Comparison of ENCODE assay signal across 8 cellular contexts in genomic region chr1:26275580-26276431, GRCh38. TPM values are rescaled to one million over a fixed set of nuclear protein-coding genes. Genes with fewer than 3 reads are reported as not detected.
DNase-seq lines count a peak whose midpoint lies in the region; ATAC-seq and TF ChIP-seq lines count a peak whose summit lies in the region.

No MANE protein-coding gene starts in this region.

- H4K20me1 ChIP-seq in OCI-LY3 (ENCODE audit: insufficient read depth, low read length) = no peaks in the 10 kb centered on the region

- peak; percentile 63 for TF ChIP-seq CTCF in OCI-LY3 (IDR thresholded peaks at IDR 0.05; ENCODE audit: low read depth, low read length)

- H3K36me3 ChIP-seq in OCI-LY3 (replicated peaks; ENCODE audit: low read depth, low read length) (peaks cover 29% of the 10 kb centered on the region), muscle layer of colon (ENCODE audit: insufficient read depth, low read length) (peaks cover 6% of the 10 kb centered on the region)

- H3K9me3 ChIP-seq in OCI-LY3 (ENCODE audit: insufficient read depth, low read length) (no peaks in the 10 kb centered on the region), muscle layer of colon (ENCODE audit: low read length) (no peaks in the 10 kb centered on the region)

- no peak overlapping the region for H3K27ac ChIP-seq in OCI-LY3 (ENCODE audit: low read length)
- H3K27ac ChIP-seq in muscle layer of colon (ENCODE audit: low read depth, low read length) = peak overlapping the region; percentile 27

- H3K9ac ChIP-seq in OCI-LY3 (ENCODE audit: low read length) (no peak overlapping the region), muscle layer of colon (ENCODE audit: low read length) (peak overlapping the region; percentile 26)

- TF ChIP-seq POLR2A in erythroblast (IDR thresholded peaks at IDR 0.05; ENCODE audit: low read length) = peak; percentile 56

- no peaks in the 10 kb centered on the region for H3K27me3 ChIP-seq in OCI-LY3 (ENCODE audit: low read depth, low read length)
- H3K27me3 ChIP-seq in muscle layer of colon (ENCODE audit: control insufficient read depth in 1 of 2, insufficient read depth in 2 of 2, low read length in 2 of 2) = no peaks in the 10 kb centered on the region

- in situ Hi-C loops in Caki2 (cut with HindIII; ENCODE audit: low pct_unique_long_range_greater_than_20kb, low sequenced_read_pairs) = no loop called here

- H3K4me3 ChIP-seq in OCI-LY3 (ENCODE audit: low read length) = no peak overlapping the region
- H3K4me3 ChIP-seq in muscle layer of colon (ENCODE audit: low read depth in 1 of 2, low read length in 2 of 2) = no peak overlapping the region

- H3K4me2 ChIP-seq in OCI-LY3 (ENCODE audit: low read length) = no peak overlapping the region

- DNase-seq in Caki2 (ENCODE audit: low read depth) (peak; percentile 86), erythroblast (lab: John Stamatoyannopoulos, UW) (peak in 1 of 2 experiments; percentile 92)
- peak; percentile 82 for DNase-seq in activated T-cell treated with anti-CD3 and anti-CD28 coated beads, Interleukin-2, amount 50 U/mL, for 1 hour
- DNase-seq in stimulated activated CD8-positive, alpha-beta memory T cell treated with anti-CD3 and anti-CD28 coated beads, Interleukin-7, amount 100 ng/mL, for 1 hour (ENCODE audit: low read depth in 2 of 2) = peak; percentile 52 to 62

- H3K4me1 ChIP-seq in OCI-LY3 (ENCODE audit: low read length) (peaks cover 11% of the 10 kb centered on the region), muscle layer of colon (ENCODE audit: insufficient read depth, low read length) (peaks cover 48% of the 10 kb centered on the region)

- ATAC-seq in HG03159 (IDR thresholded peaks at IDR 0.05; ENCODE audit: unreplicated experiment) = peak; percentile 40
- ATAC-seq in GM18498 (IDR thresholded peaks at IDR 0.05; ENCODE audit: unreplicated experiment) = no peak

- no peak overlapping the region for H2AFZ ChIP-seq in OCI-LY3 (ENCODE audit: low read depth, low read length)

- no peaks in the 10 kb centered on the region for H3K79me2 ChIP-seq in OCI-LY3 (ENCODE audit: low read length)

RNA-seq across cellular contexts. Expression of gene SH3BGRL3, which starts 4.1 kb away (rescaled TPM):
- 7.4 and 12.5 TPM in 2 replicates for total RNA-seq in Caki2 (2014; rRNA removed; shearing (Covaris generic); ENCODE audit: low replicate concordance)

RNA-seq across cellular contexts. Expression of gene UBXN11, which starts 30.6 kb away (rescaled TPM):
- total RNA-seq in Caki2 (2014; rRNA removed; shearing (Covaris generic); ENCODE audit: low replicate concordance) = 4.2 and 12.1 TPM in 2 replicates

RNA-seq across cellular contexts. Expression of gene CEP85, which starts 41.8 kb away (rescaled TPM):
- 16.7 and 20.8 TPM in 2 replicates for total RNA-seq in Caki2 (2014; rRNA removed; shearing (Covaris generic); ENCODE audit: low replicate concordance)

RNA-seq across cellular contexts. Expression of gene CD52, which starts 42.0 kb away (rescaled TPM):
- not detected in 2 replicates for total RNA-seq in Caki2 (2014; rRNA removed; shearing (Covaris generic); ENCODE audit: low replicate concordance)
